In genomic region chr16:81440888-81441663, GRCh38 we compare ENCODE assay signal across 14 cellular contexts. TPM values are rescaled to one million over a fixed set of nuclear protein-coding genes. Genes with fewer than 3 reads are reported as not detected.
A peak's percentile ranks its signal among the peaks of the same experiment; 100 is the strongest.
DNase-seq lines count a peak whose midpoint lies in the region; FAIRE-seq and TF ChIP-seq lines count a peak whose summit lies in the region.
"Had no signal": no experiment of that assay in that cellular context is flagged by ENCODE, and none has a peak within 500 bp of the region (broad histone marks: within the 10 kb centered on the region; RNA-seq: fewer than 3 reads in every experiment).

No MANE protein-coding gene starts in this region.

- no peak overlapping the region for H2BK120ac ChIP-seq in trophoblast cell (ENCODE audit: insufficient read depth, low read length, poor library complexity)

- H3K79me1 ChIP-seq in trophoblast cell (ENCODE audit: low read length), result peaks cover 16% of the 10 kb centered on the region

- H3K36me3 ChIP-seq in HEK293 (ENCODE audit: control insufficient read depth in 2 of 2, insufficient read depth in 1 of 2, low read length in 2 of 2) (no peaks in the 10 kb centered on the region), kidney (ENCODE audit: control insufficient read depth in 1 of 2, insufficient read depth in 2 of 2, low read length in 2 of 2) (no peaks in the 10 kb centered on the region), trophoblast cell (ENCODE audit: control insufficient read depth in 1 of 2, insufficient read depth in 2 of 2, low read length in 2 of 2) (no peaks in the 10 kb centered on the region)
- H3K36me3 ChIP-seq: BLaER1, SJSA1 had no signal

- H3K4me1 Mint-ChIP-seq in activated T-helper 1 cell treated with anti-CD3 and anti-CD28 coated beads, Interleukin-12 subunit alpha, Interleukin-12 subunit beta, Interleukin-2, Interleukin-4 antibody, amounts not matched to agents 30 ng/mL and 10 ng/mL and 1 ng/mL, durations not matched to agents 14 hours and 24 hours and 36 hours (ENCODE audit: low read depth), result peaks cover 23% of the 10 kb centered on the region
- H3K4me1 Mint-ChIP-seq in activated CD4-positive, alpha-beta memory T cell treated with anti-CD3 and anti-CD28 coated beads, Interleukin-2, amount 10 ng/mL, durations not matched to agents 7 days and 5 days, result peaks cover 30% of the 10 kb centered on the region

- H3K4me3 ChIP-seq in HEK293 (ENCODE audit: low read depth, low read length), result no peak overlapping the region
- no peak overlapping the region for H3K4me3 ChIP-seq in kidney (ENCODE audit: low read length in 2 of 2)
- H3K4me3 ChIP-seq in trophoblast cell (ENCODE audit: low read depth, low read length), result no peak overlapping the region
- H3K4me3 ChIP-seq: BLaER1, SJSA1 had no signal

- H3K18ac ChIP-seq in trophoblast cell (ENCODE audit: low read length), result no peak overlapping the region

- H4K8ac ChIP-seq in trophoblast cell (ENCODE audit: low read depth, low read length), result no peak overlapping the region

- H2AK5ac ChIP-seq in trophoblast cell (ENCODE audit: low read length), result no peak overlapping the region

- H3K27ac Mint-ChIP-seq in activated T-helper 1 cell treated with anti-CD3 and anti-CD28 coated beads, Interleukin-12 subunit alpha, Interleukin-12 subunit beta, Interleukin-2, Interleukin-4 antibody, amounts not matched to agents 30 ng/mL and 10 ng/mL and 1 ng/mL, durations not matched to agents 14 hours and 24 hours and 36 hours, result peak overlapping the region; percentile 8
- no peak overlapping the region for H3K27ac Mint-ChIP-seq in activated CD4-positive, alpha-beta memory T cell treated with anti-CD3 and anti-CD28 coated beads, Interleukin-2, amount 10 ng/mL, durations not matched to agents 7 days and 5 days
- H3K27ac Mint-ChIP-seq: CD8-positive, alpha-beta T cell had no signal

- H3K9me3 ChIP-seq in HEK293 (ENCODE audit: control insufficient read depth, insufficient read depth, low read depth, low read length) (no peaks in the 10 kb centered on the region), kidney (ENCODE audit: control insufficient read depth in 1 of 2, low read length in 2 of 2) (no peaks in the 10 kb centered on the region), trophoblast cell (ENCODE audit: insufficient read depth, low read depth, low read length) (peaks cover 2% of the 10 kb centered on the region)
- H3K9me3 ChIP-seq: BLaER1, SJSA1 had no signal

- POLR2A ChIA-PET in HEK293 (lab: Yijun Ruan, JAX), result no interaction called here
- POLR2A ChIA-PET in activated CD4-positive, alpha-beta memory T cell treated with anti-CD3 and anti-CD28 coated beads, Interleukin-2, amount 10 ng/mL, durations not matched to agents 7 days and 5 days (lab: Charles Lee), result interaction anchor here (1.0 kb wide), 1 partner anchor 40 kb away, joined by 3 read pairs; no protein-coding TSS in a partner anchor

- DNase-seq in activated T-helper 1 cell treated with anti-CD3 and anti-CD28 coated beads, Interleukin-12 subunit alpha, Interleukin-12 subunit beta, Interleukin-2, Interleukin-4 antibody, amounts not matched to agents 30 ng/mL and 10 ng/mL and 1 ng/mL, durations not matched to agents 14 hours and 24 hours and 36 hours (ENCODE audit: low spot score), result no peak
- DNase-seq in kidney, result peak; percentile 66
- DNase-seq in trophoblast cell, result peak; percentile 90 to 92
- DNase-seq in NCI-H82 (lab: John Stamatoyannopoulos, UW), result no peak
- no peak for DNase-seq in activated CD4-positive, alpha-beta memory T cell treated with anti-CD3 and anti-CD28 coated beads, Interleukin-2, amount 10 ng/mL, durations not matched to agents 7 days and 5 days
- DNase-seq in activated gamma-delta T cell (lab: John Stamatoyannopoulos, UW), result no peak
- DNase-seq: CD8-positive, alpha-beta T cell; DMS79; NCI-H1105 treated with DMSO at 0.1 percent for 48 hours; NCI-H187 treated with DMSO at 0.1 percent for 48 hours; NCI-H748 treated with DMSO at 0.1 percent for 48 hours had no signal

- H3K4me1 ChIP-seq in HEK293 (ENCODE audit: control insufficient read depth, insufficient read depth, low read length) (peaks cover 4% of the 10 kb centered on the region; the same call in 1 of the 2 replicates), kidney (ENCODE audit: control insufficient read depth in 1 of 2, insufficient read depth in 1 of 2, low read depth in 1 of 2, low read length in 2 of 2) (peaks cover 0 to 5% of the 10 kb centered on the region in 2 donors), trophoblast cell (ENCODE audit: control insufficient read depth in 1 of 2, insufficient read depth in 2 of 2, low read length in 2 of 2) (peaks cover 14 to 16% of the 10 kb centered on the region in 2 experiments)

- H3K27ac ChIP-seq in HEK293 (ENCODE audit: extremely low read depth, low read depth, low read length) (no peak overlapping the region), kidney (ENCODE audit: low read depth in 2 of 2, low read length in 2 of 2) (no peak overlapping the region), trophoblast cell (ENCODE audit: low read depth, low read length) (no peak overlapping the region)
- H3K27ac ChIP-seq: BLaER1, SJSA1 had no signal

- no peak for FAIRE-seq in kidney (lab: Jason Lieb, UNC)

- no peak overlapping the region for H4K12ac ChIP-seq in trophoblast cell (ENCODE audit: low read depth, low read length)

- H3K4ac ChIP-seq in trophoblast cell (ENCODE audit: low read depth, low read length), result no peak overlapping the region

- no peak overlapping the region for H3K4me2 ChIP-seq in trophoblast cell (ENCODE audit: low read length)
- H3K4me2 ChIP-seq: BLaER1 had no signal

- H3K79me2 ChIP-seq in trophoblast cell (ENCODE audit: control insufficient read depth, insufficient read depth, low read length, poor library complexity), result peaks cover 14% of the 10 kb centered on the region

- H3K4me3 Mint-ChIP-seq in activated T-helper 1 cell treated with anti-CD3 and anti-CD28 coated beads, Interleukin-12 subunit alpha, Interleukin-12 subunit beta, Interleukin-2, Interleukin-4 antibody, amounts not matched to agents 30 ng/mL and 10 ng/mL and 1 ng/mL, durations not matched to agents 14 hours and 24 hours and 36 hours, result no peak overlapping the region
- H3K4me3 Mint-ChIP-seq in activated CD4-positive, alpha-beta memory T cell treated with anti-CD3 and anti-CD28 coated beads, Interleukin-2, amount 10 ng/mL, durations not matched to agents 7 days and 5 days, result no peak overlapping the region
- H3K4me3 Mint-ChIP-seq: CD8-positive, alpha-beta T cell had no signal

- H3K9me3 Mint-ChIP-seq in activated T-helper 1 cell treated with anti-CD3 and anti-CD28 coated beads, Interleukin-12 subunit alpha, Interleukin-12 subunit beta, Interleukin-2, Interleukin-4 antibody, amounts not matched to agents 30 ng/mL and 10 ng/mL and 1 ng/mL, durations not matched to agents 14 hours and 24 hours and 36 hours, result no peaks in the 10 kb centered on the region
- H3K9me3 Mint-ChIP-seq in activated CD4-positive, alpha-beta memory T cell treated with anti-CD3 and anti-CD28 coated beads, Interleukin-2, amount 10 ng/mL, durations not matched to agents 7 days and 5 days, result no peaks in the 10 kb centered on the region
- H3K9me3 Mint-ChIP-seq: CD8-positive, alpha-beta T cell had no signal

- WGBS in trophoblast cell (ENCODE audit: extremely low coverage, insufficient coverage, insufficient read length), result no CpG with 5 or more reads among the region's 21 CpGs

- no peaks in the 10 kb centered on the region for H3K36me3 Mint-ChIP-seq in activated T-helper 1 cell treated with anti-CD3 and anti-CD28 coated beads, Interleukin-12 subunit alpha, Interleukin-12 subunit beta, Interleukin-2, Interleukin-4 antibody, amounts not matched to agents 30 ng/mL and 10 ng/mL and 1 ng/mL, durations not matched to agents 14 hours and 24 hours and 36 hours (ENCODE audit: low read depth)
- peaks cover 4% of the 10 kb centered on the region for H3K36me3 Mint-ChIP-seq in activated CD4-positive, alpha-beta memory T cell treated with anti-CD3 and anti-CD28 coated beads, Interleukin-2, amount 10 ng/mL, durations not matched to agents 7 days and 5 days (ENCODE audit: low read depth)

- H3K27me3 ChIP-seq in trophoblast cell (ENCODE audit: insufficient read depth, low read length), result no peaks in the 10 kb centered on the region
- H3K27me3 ChIP-seq: BLaER1, SJSA1 had no signal

- H2BK5ac ChIP-seq in trophoblast cell (ENCODE audit: low read depth, low read length, poor library complexity), result no peak overlapping the region

- intact Hi-C loops in activated T-helper 1 cell treated with anti-CD3 and anti-CD28 coated beads, Interleukin-12 subunit alpha, Interleukin-12 subunit beta, Interleukin-2, Interleukin-4 antibody, amounts not matched to agents 30 ng/mL and 10 ng/mL and 1 ng/mL, durations not matched to agents 14 hours and 24 hours and 36 hours (cut with micrococcal nuclease), result loop anchor here (5.0 kb wide), 1 partner anchor 129 kb away; the partner anchor contains the start of gene GAN
- intact Hi-C loops in kidney (cut with DNase I), result no loop called here

- no peak overlapping the region for H4K91ac ChIP-seq in trophoblast cell (ENCODE audit: low read depth, low read length)

- CTCF ChIA-PET in HEK293 (lab: Yijun Ruan, JAX), result interaction anchor here (1.0 kb wide), 1 partner anchor 32 kb away, joined by 3 read pairs; no protein-coding TSS in a partner anchor
- CTCF ChIA-PET in activated CD4-positive, alpha-beta memory T cell treated with anti-CD3 and anti-CD28 coated beads, Interleukin-2, amount 10 ng/mL, durations not matched to agents 7 days and 5 days (lab: Charles Lee), result no interaction called here

- no peak overlapping the region for H2BK12ac ChIP-seq in trophoblast cell (ENCODE audit: low read length)

- H3K14ac ChIP-seq in trophoblast cell (ENCODE audit: low read length), result no peak overlapping the region

- H3K27me3 Mint-ChIP-seq in activated T-helper 1 cell treated with anti-CD3 and anti-CD28 coated beads, Interleukin-12 subunit alpha, Interleukin-12 subunit beta, Interleukin-2, Interleukin-4 antibody, amounts not matched to agents 30 ng/mL and 10 ng/mL and 1 ng/mL, durations not matched to agents 14 hours and 24 hours and 36 hours (ENCODE audit: insufficient read depth), result peaks cover 34% of the 10 kb centered on the region
- H3K27me3 Mint-ChIP-seq in activated CD4-positive, alpha-beta memory T cell treated with anti-CD3 and anti-CD28 coated beads, Interleukin-2, amount 10 ng/mL, durations not matched to agents 7 days and 5 days, result peaks cover 59% of the 10 kb centered on the region

- H3K9ac ChIP-seq in kidney (ENCODE audit: low read length in 2 of 2) (no peak overlapping the region), trophoblast cell (ENCODE audit: low read length) (no peak overlapping the region)
- H3K9ac ChIP-seq: BLaER1 had no signal

- TF ChIP-seq CTCF in HEK293 (tag by site-specific recombination; IDR thresholded peaks at IDR 0.05) (no peak), kidney (IDR thresholded peaks at IDR 0.05; ENCODE audit: borderline replicate concordance, extremely low read depth, insufficient read depth) (no peak)

- H2AFZ ChIP-seq in trophoblast cell (ENCODE audit: insufficient read depth, low read length, poor library complexity), result no peak overlapping the region

- no peak overlapping the region for H3K23ac ChIP-seq in trophoblast cell (ENCODE audit: low read length)

RNA-seq across cellular contexts. Expression of gene CMIP, which starts 3.5 kb away (rescaled TPM):
- total RNA-seq in activated T-helper 1 cell treated with anti-CD3 and anti-CD28 coated beads, Interleukin-12 subunit alpha, Interleukin-12 subunit beta, Interleukin-2, Interleukin-4 antibody, amounts not matched to agents 30 ng/mL and 10 ng/mL and 1 ng/mL, durations not matched to agents 14 hours and 24 hours and 36 hours, result 45.4 and 45.8 TPM in 2 replicates
- 65.7 TPM for total RNA-seq in kidney
- polyA plus RNA-seq in kidney (ENCODE audit: insufficient read depth, low read depth, low replicate concordance), result 16.6 TPM
- 78.7 and 79.2 TPM in 2 replicates for polyA plus RNA-seq in trophoblast cell (2013)
- 10 to 100 TPM; 57.1 to 58.3 TPM for total RNA-seq in activated CD4-positive, alpha-beta memory T cell treated with anti-CD3 and anti-CD28 coated beads, Interleukin-2, amount 10 ng/mL, durations not matched to agents 7 days and 5 days

Comparison
In these comparisons a context has a peak if more than half of its experiments do, and no peak if none do; other contexts are left out.
1. DNase-seq: peak in kidney (single experiment) and trophoblast cell (2 of 2); none in activated T-helper 1 cell treated with anti-CD3 and anti-CD28 coated beads, Interleukin-12 subunit alpha, Interleukin-12 subunit beta, Interleukin-2, Interleukin-4 antibody, amounts not matched to agents 30 ng/mL and 10 ng/mL and 1 ng/mL, durations not matched to agents 14 hours and 24 hours and 36 hours (single experiment), NCI-H82 (single experiment), activated CD4-positive, alpha-beta memory T cell treated with anti-CD3 and anti-CD28 coated beads, Interleukin-2, amount 10 ng/mL, durations not matched to agents 7 days and 5 days (single experiment) and activated gamma-delta T cell (single experiment).